8 cellular contexts compared by ENCODE assay signal in genomic region chr19:47230921-47231214, GRCh38. TPM values are rescaled to one million over a fixed set of nuclear protein-coding genes. Genes with fewer than 3 reads are reported as not detected.
A peak's percentile ranks its signal among the peaks of the same experiment; 100 is the strongest.
DNase-seq lines count a peak whose midpoint lies in the region; ATAC-seq and TF ChIP-seq lines count a peak whose summit lies in the region.

TSS of gene BBC3 (minus strand) at chr19:47231199. CDS start at chr19:47228431, 2,768 bp downstream.

- peak within 1 kb of the TSS; percentile 85 for H3K27ac ChIP-seq in HUES48 (ENCODE audit: low read depth, low read length)
- H3K27ac ChIP-seq in muscle layer of duodenum (ENCODE audit: low read length), result peak within 1 kb of the TSS; percentile 88

- no peaks in the 10 kb centered on the region for H3K36me3 Mint-ChIP-seq in chondrocyte (ENCODE audit: low read depth)

- H3K27me3 ChIP-seq in HUES48 (ENCODE audit: control insufficient read depth, insufficient read depth, low read length), result peaks cover 10% of the 10 kb centered on the region; the same call in 1 of the 2 replicates
- H3K27me3 ChIP-seq in muscle layer of duodenum (ENCODE audit: low read depth, low read length), result no peaks in the 10 kb centered on the region

- no peaks in the 10 kb centered on the region for H3K36me3 ChIP-seq in HUES48 (ENCODE audit: control insufficient read depth, insufficient read depth, low read length)
- H3K36me3 ChIP-seq in muscle layer of duodenum (ENCODE audit: control insufficient read depth in 1 of 2, insufficient read depth in 2 of 2, low read length in 2 of 2), result peaks cover 0 to 6% of the 10 kb centered on the region in 2 donors

- H3K4me1 ChIP-seq in HUES48 (ENCODE audit: control insufficient read depth, insufficient read depth, low read length) (peaks cover 19% of the 10 kb centered on the region), muscle layer of duodenum (ENCODE audit: control insufficient read depth in 1 of 2, insufficient read depth in 2 of 2, low read length in 2 of 2) (peaks cover 11 to 23% of the 10 kb centered on the region in 2 donors)

- DNase-seq in AG10803 (ENCODE audit: low read depth) (no peak), chondrocyte (ENCODE audit: low spot score) (no peak), DMS153 treated with DMSO at 0.1 percent for 48 hours (lab: John Stamatoyannopoulos, UW; ENCODE audit: unreplicated experiment) (no peak)
- no peak for DNase-seq in stimulated activated CD4-positive, alpha-beta T cell treated with anti-CD3 and anti-CD28 coated beads, Interleukin-4, amount 100 ng/mL, for 24 hours

- TF ChIP-seq CTCF in AG10803 (conservative IDR thresholded peaks at IDR 0.05; ENCODE audit: low read length) (no peak), chondrocyte (IDR thresholded peaks at IDR 0.05) (no peak)

- H3K9ac ChIP-seq in HUES48 (ENCODE audit: low read depth, low read length), result peak within 1 kb of the TSS; percentile 64

- H3K4me3 Mint-ChIP-seq in chondrocyte (ENCODE audit: unreplicated experiment), result peak within 1 kb of the TSS; percentile 63

- no peaks in the 10 kb centered on the region for H3K9me3 ChIP-seq in HUES48 (ENCODE audit: control insufficient read depth, insufficient read depth, low read length)
- H3K9me3 ChIP-seq in muscle layer of duodenum (ENCODE audit: control insufficient read depth in 1 of 2, low read length in 2 of 2), result no peaks in the 10 kb centered on the region

- ATAC-seq in GM19463 (IDR thresholded peaks at IDR 0.05; ENCODE audit: unreplicated experiment) (no peak), HG03457 (IDR thresholded peaks at IDR 0.05; ENCODE audit: unreplicated experiment) (no peak)

- H3K4me3 ChIP-seq in AG10803 (ENCODE audit: low read length), result peak within 1 kb of the TSS; percentile 100
- H3K4me3 ChIP-seq in HUES48 (ENCODE audit: low read depth, low read length), result peak within 1 kb of the TSS; percentile 91
- H3K4me3 ChIP-seq in muscle layer of duodenum (ENCODE audit: low read depth in 1 of 2, low read length in 2 of 2), result peak within 1 kb of the TSS; percentile 62 to 95

- H3K27me3 Mint-ChIP-seq in chondrocyte (ENCODE audit: low read depth), result no peaks in the 10 kb centered on the region

- H3K27ac Mint-ChIP-seq in chondrocyte (ENCODE audit: unreplicated experiment), result peak within 1 kb of the TSS; percentile 89

- H3K4me1 Mint-ChIP-seq in chondrocyte (ENCODE audit: low read depth), result peaks cover 30% of the 10 kb centered on the region

- no peaks in the 10 kb centered on the region for H3K9me3 Mint-ChIP-seq in chondrocyte (ENCODE audit: low read depth)

RNA-seq across cellular contexts. Expression of gene BBC3, which starts in this region (rescaled TPM):
- 12.6 to 16.1 TPM (median 15.2 TPM) in 3 replicates for total RNA-seq in chondrocyte
